24 cellular contexts compared by ENCODE assay signal in the genomic region with DNA sequence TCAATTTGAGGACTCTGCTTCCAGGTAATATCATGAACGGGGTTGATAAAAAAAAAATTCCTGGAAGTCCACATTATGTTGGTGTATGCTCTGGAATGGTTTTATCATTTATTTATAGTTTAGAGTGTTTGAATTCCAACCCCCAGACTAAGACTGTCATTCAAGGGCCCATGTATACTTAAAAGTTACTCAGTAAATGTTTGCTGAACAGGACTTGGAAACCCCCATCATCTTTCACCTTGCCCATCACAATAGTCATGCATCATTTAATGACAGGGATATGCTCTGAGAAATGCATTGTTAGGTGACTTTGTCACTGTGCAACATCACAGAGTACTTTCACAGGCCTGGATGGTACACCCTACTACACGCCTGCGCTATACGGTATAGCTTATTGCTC.
DNase-seq lines count a peak whose midpoint lies in the region; ATAC-seq, FAIRE-seq and TF ChIP-seq lines count a peak whose summit lies in the region.
"Had no signal": no experiment of that assay in that cellular context is flagged by ENCODE, and none has a peak within 500 bp of the region (broad histone marks: within the 10 kb centered on the region; RNA-seq: fewer than 3 reads in every experiment).

No MANE protein-coding gene starts in this region.

- no peaks in the 10 kb centered on the region for H3K79me2 ChIP-seq in GM12878 (ENCODE audit: control insufficient read depth, insufficient read depth, low read length)

- SMC1A ChIA-PET in GM12878 (lab: Charles Lee; ENCODE audit: uncharacterized antibody, unreplicated experiment): interaction anchor here (2.3 kb wide), 1 partner anchor 12 kb away, joined by 9 read pairs; no protein-coding TSS in a partner anchor

- peak; percentile 5 for ATAC-seq in activated CD8-positive, alpha-beta T cell treated with anti-CD3 and anti-CD28 coated beads for 36 hours
- ATAC-seq in activated CD8-positive, alpha-beta T cell treated with anti-CD3 and anti-CD28 coated beads, Interleukin-2, amount 10 ng/mL, durations not matched to agents 7 days and 5 days: no peak
- ATAC-seq in CD4-positive, CD25-positive, alpha-beta regulatory T cell (ENCODE audit: low read depth in 2 of 2): no peak
- ATAC-seq in IMR-90 (ENCODE audit: low read depth): peak; percentile 48; the same call in 1 of the 2 replicates
- no peak for ATAC-seq in GM12878
- ATAC-seq in GM18505 (IDR thresholded peaks at IDR 0.05; ENCODE audit: unreplicated experiment): no peak
- ATAC-seq in GM19023 (IDR thresholded peaks at IDR 0.05; ENCODE audit: unreplicated experiment): no peak

- TF ChIP-seq EP300 in GM12878 (IDR thresholded peaks at IDR 0.05; ENCODE audit: borderline replicate concordance in 1 of 2, control insufficient read depth in 1 of 2, low read depth in 2 of 2, low read length in 2 of 2): no peak

- no peak overlapping the region for H2BK5ac ChIP-seq in IMR-90 (ENCODE audit: low read depth, low read length, poor library complexity, severe bottlenecking)

- peaks cover 44% of the 10 kb centered on the region for H3K36me3 Mint-ChIP-seq in activated CD8-positive, alpha-beta T cell treated with anti-CD3 and anti-CD28 coated beads for 36 hours (ENCODE audit: low read depth)
- H3K36me3 Mint-ChIP-seq in activated CD8-positive, alpha-beta T cell treated with anti-CD3 and anti-CD28 coated beads, Interleukin-2, amount 10 ng/mL, durations not matched to agents 7 days and 5 days (ENCODE audit: low read depth): peaks cover 38% of the 10 kb centered on the region
- peaks cover 18% of the 10 kb centered on the region for H3K36me3 Mint-ChIP-seq in CD4-positive, CD25-positive, alpha-beta regulatory T cell

- no peak overlapping the region; the same call in 1 of the 2 replicates for H3K14ac ChIP-seq in IMR-90 (replicated peaks; ENCODE audit: low read depth, low read length)

- in situ Hi-C loops in IMR-90 (cut with MboI; ENCODE audit: low sequenced_read_pairs): no loop called here
- in situ Hi-C loops in GM12878 (cut with MboI): no loop called here

- H3K4me3 Mint-ChIP-seq in activated CD8-positive, alpha-beta T cell treated with anti-CD3 and anti-CD28 coated beads for 36 hours: no peak overlapping the region
- H3K4me3 Mint-ChIP-seq in activated CD8-positive, alpha-beta T cell treated with anti-CD3 and anti-CD28 coated beads, Interleukin-2, amount 10 ng/mL, durations not matched to agents 7 days and 5 days: no peak overlapping the region
- H3K4me3 Mint-ChIP-seq in CD4-positive, CD25-positive, alpha-beta regulatory T cell: peak overlapping the region in 1 of 4 donors; percentile 52
- H3K4me3 Mint-ChIP-seq: H9, HFFc6 had no signal

- peaks cover 73% of the 10 kb centered on the region for H3K4me1 ChIP-seq in CD4-positive, CD25-positive, alpha-beta regulatory T cell (ENCODE audit: control insufficient read depth, insufficient read depth, low read length, poor library complexity, severe bottlenecking)
- peaks cover 4% of the 10 kb centered on the region for H3K4me1 ChIP-seq in IMR-90 (ENCODE audit: control insufficient read depth, insufficient read depth, low read length)
- peaks cover 47% of the 10 kb centered on the region for H3K4me1 ChIP-seq in GM12878 (ENCODE audit: control insufficient read depth, insufficient read depth, low read length)

- H4K5ac ChIP-seq in IMR-90 (ENCODE audit: low read depth, low read length): no peak overlapping the region

- H2BK20ac ChIP-seq in IMR-90 (ENCODE audit: low read depth, low read length): no peak overlapping the region

- dilution Hi-C loops in IMR-90 (cut with HindIII; ENCODE audit: low sequenced_read_pairs, unreplicated experiment): no loop called here

- H3K4me3 ChIP-seq in CD4-positive, CD25-positive, alpha-beta regulatory T cell (ENCODE audit: low read depth, low read length): no peak overlapping the region
- H3K4me3 ChIP-seq in IMR-90 (ENCODE audit: insufficient read depth, low read depth, low read length) (no peak overlapping the region), GM12878 (no peak overlapping the region)
- H3K4me3 ChIP-seq: GM23248, PC-9, SK-N-MC had no signal

- H2BK120ac ChIP-seq in IMR-90 (ENCODE audit: low read depth, low read length): no peak overlapping the region

- POLR2A ChIA-PET in activated CD8-positive, alpha-beta T cell treated with anti-CD3 and anti-CD28 coated beads for 36 hours (lab: Charles Lee): interaction anchor here (0.6 to 6.5 kb wide), 2 partner anchors 102 to 106 kb away, joined by 3 to 41 read pairs; partner anchors contain the start of gene ATXN1
- POLR2A ChIA-PET in activated CD8-positive, alpha-beta T cell treated with anti-CD3 and anti-CD28 coated beads, Interleukin-2, amount 10 ng/mL, durations not matched to agents 7 days and 5 days (lab: Charles Lee): interaction anchor here (0.9 kb wide), 1 partner anchor 201 kb away, joined by 3 read pairs; no protein-coding TSS in a partner anchor
- POLR2A ChIA-PET in IMR-90 (lab: Charles Lee; ENCODE audit: unreplicated experiment): no interaction called here
- POLR2A ChIA-PET in GM12878 (lab: Charles Lee): no interaction called here

- no peaks in the 10 kb centered on the region for H3K9me3 ChIP-seq in CD4-positive, CD25-positive, alpha-beta regulatory T cell (ENCODE audit: control insufficient read depth in 2 of 2, low read length in 2 of 2)
- H3K9me3 ChIP-seq in IMR-90 (ENCODE audit: control insufficient read depth, insufficient read depth, low read length): peaks cover 1% of the 10 kb centered on the region
- peaks cover 2% of the 10 kb centered on the region; the same call in 2 of the 3 replicates for H3K9me3 ChIP-seq in GM12878 (replicated peaks; ENCODE audit: control insufficient read depth, insufficient read depth, low read length)

- no peak overlapping the region for H3K27ac ChIP-seq in CD4-positive, CD25-positive, alpha-beta regulatory T cell (ENCODE audit: insufficient read depth, low read length, poor library complexity, severe bottlenecking)
- H3K27ac ChIP-seq in IMR-90 (ENCODE audit: insufficient read depth, low read length) (no peak overlapping the region), GM12878 (ENCODE audit: control insufficient read depth, insufficient read depth) (no peak overlapping the region)
- H3K27ac ChIP-seq: GM23248, KMS-11, PC-9, RWPE1, SK-N-MC had no signal

- peaks cover 3% of the 10 kb centered on the region for H3K36me3 ChIP-seq in CD4-positive, CD25-positive, alpha-beta regulatory T cell (ENCODE audit: control insufficient read depth, insufficient read depth, low read length)
- H3K36me3 ChIP-seq in IMR-90 (ENCODE audit: control insufficient read depth, insufficient read depth, low read length): peaks cover 27% of the 10 kb centered on the region
- peaks cover 3 to 4% of the 10 kb centered on the region in 2 experiments; a peak in 2 of 4 replicates for H3K36me3 ChIP-seq in GM12878 (ENCODE audit: control insufficient read depth in 2 of 2, insufficient read depth in 2 of 2, low read length in 1 of 2)

- no peaks in the 10 kb centered on the region for H4K20me1 ChIP-seq in IMR-90 (ENCODE audit: insufficient read depth, low read length)
- H4K20me1 ChIP-seq in GM12878 (ENCODE audit: control insufficient read depth, insufficient read depth): no peaks in the 10 kb centered on the region; the same call in 1 of the 2 replicates

- no peak overlapping the region for H3K4me2 ChIP-seq in IMR-90 (ENCODE audit: low read depth, low read length)
- no peak overlapping the region for H3K4me2 ChIP-seq in GM12878 (ENCODE audit: control insufficient read depth, insufficient read depth)
- H3K4me2 ChIP-seq: PC-9 had no signal

- H3K9ac ChIP-seq in IMR-90 (ENCODE audit: low read depth, low read length) (no peak overlapping the region), GM12878 (ENCODE audit: control insufficient read depth, insufficient read depth, low read length) (no peak overlapping the region)
- H3K9ac ChIP-seq: GM23248, KMS-11 had no signal

- no peaks in the 10 kb centered on the region for H3K27me3 ChIP-seq in CD4-positive, CD25-positive, alpha-beta regulatory T cell (ENCODE audit: control insufficient read depth, insufficient read depth, low read length)
- H3K27me3 ChIP-seq in IMR-90 (ENCODE audit: control insufficient read depth, insufficient read depth, low read length) (no peaks in the 10 kb centered on the region), GM12878 (replicated peaks in 1 of 2; ENCODE audit: control insufficient read depth in 2 of 2, insufficient read depth in 2 of 2, low read length in 1 of 2) (no peaks in the 10 kb centered on the region)

- H3K27me3 Mint-ChIP-seq in activated CD8-positive, alpha-beta T cell treated with anti-CD3 and anti-CD28 coated beads for 36 hours: no peaks in the 10 kb centered on the region
- H3K27me3 Mint-ChIP-seq in activated CD8-positive, alpha-beta T cell treated with anti-CD3 and anti-CD28 coated beads, Interleukin-2, amount 10 ng/mL, durations not matched to agents 7 days and 5 days (ENCODE audit: low read depth): no peaks in the 10 kb centered on the region
- no peaks in the 10 kb centered on the region for H3K27me3 Mint-ChIP-seq in CD4-positive, CD25-positive, alpha-beta regulatory T cell

- peak overlapping the region; percentile 61 for H3K27ac Mint-ChIP-seq in activated CD8-positive, alpha-beta T cell treated with anti-CD3 and anti-CD28 coated beads for 36 hours
- no peak overlapping the region for H3K27ac Mint-ChIP-seq in activated CD8-positive, alpha-beta T cell treated with anti-CD3 and anti-CD28 coated beads, Interleukin-2, amount 10 ng/mL, durations not matched to agents 7 days and 5 days
- peak overlapping the region in 2 of 3 donors; percentile 29 to 36 for H3K27ac Mint-ChIP-seq in CD4-positive, CD25-positive, alpha-beta regulatory T cell
- H3K27ac Mint-ChIP-seq: H9, HFFc6 had no signal

- BruUV-seq in IMR-90 (replicated peaks; lab: Mats Ljungman, UMichigan) (no TSS peak), GM12878 (replicated peaks; lab: Mats Ljungman, UMichigan) (TSS peak; percentile 14)

- no CpG with 5 or more reads among the region's 4 CpGs for WGBS in IMR-90 (ENCODE audit: extremely low coverage in 2 of 2, insufficient read length in 1 of 2), 2 experiments
- WGBS in GM12878 (ENCODE audit: insufficient coverage, insufficient replicate concordance, low lambda C conversion rate, missing lambda C conversion rate): 96% methylated on average over 4 of the region's 4 CpGs

- TF ChIP-seq RAD21 in IMR-90 (IDR thresholded peaks at IDR 0.05; ENCODE audit: low read length) (no peak), GM12878 (IDR thresholded peaks at IDR 0.05; ENCODE audit: insufficient read depth, low read depth, low read length) (no peak)

- no peak overlapping the region for H3K18ac ChIP-seq in IMR-90 (ENCODE audit: low read depth, low read length)

- H3K4ac ChIP-seq in IMR-90 (ENCODE audit: low read depth, low read length): no peak overlapping the region

- no peak for FAIRE-seq in GM12878 (lab: Jason Lieb, UNC)

- H2AFZ ChIP-seq in IMR-90 (replicated peaks; ENCODE audit: low read length, poor library complexity): no peak overlapping the region
- no peak overlapping the region for H2AFZ ChIP-seq in GM12878 (ENCODE audit: control insufficient read depth, low read depth, low read length)
- H2AFZ ChIP-seq: GM23248, PC-9 had no signal

- no peak overlapping the region for H4K8ac ChIP-seq in IMR-90 (ENCODE audit: low read depth in 2 of 2, low read length in 2 of 2)

- TF ChIP-seq CTCF in activated CD8-positive, alpha-beta T cell treated with anti-CD3 and anti-CD28 coated beads for 36 hours (IDR thresholded peaks at IDR 0.05): no peak
- TF ChIP-seq CTCF in IMR-90 (conservative IDR thresholded peaks at IDR 0.05; ENCODE audit: low read depth, low read length) (no peak), GM12878 (IDR thresholded peaks at IDR 0.05 in 2 of 3, conservative IDR thresholded peaks at IDR 0.05 in 1 of 3; ENCODE audit: control insufficient read depth in 2 of 3, extremely low read depth in 1 of 3, insufficient read depth in 1 of 3, low read depth in 3 of 3, low read length in 3 of 3) (no peak)

- DNase-seq in activated CD8-positive, alpha-beta T cell treated with anti-CD3 and anti-CD28 coated beads for 36 hours: no peak
- no peak for DNase-seq in activated CD8-positive, alpha-beta T cell treated with anti-CD3 and anti-CD28 coated beads, Interleukin-2, amount 10 ng/mL, durations not matched to agents 7 days and 5 days
- DNase-seq in CD4-positive, CD25-positive, alpha-beta regulatory T cell: no peak
- DNase-seq in IMR-90 (no peak), GM12878 (ENCODE audit: low read depth, low spot score) (no peak)
- DNase-seq in effector CD4-positive, alpha-beta T cell: no peak
- DNase-seq: 8988T, AML-193, C1 segment of cervical spinal cord, DMS 273 treated with DMSO at 0.1 percent for 48 hours, DMS79 treated with DMSO at 0.1 percent for 48 hours, GM23248, H9, HFFc6, NCI-H1092 treated with DMSO at 0.1 percent for 48 hours, NCI-H1436 treated with DMSO at 0.1 percent for 48 hours, NCI-H1930, PC-9, SHP77 treated with DMSO at 0.1 percent for 48 hours had no signal

- no peak overlapping the region for H4K91ac ChIP-seq in IMR-90 (ENCODE audit: insufficient read depth, low read depth, low read length)

- no peak overlapping the region for H3K23ac ChIP-seq in IMR-90 (ENCODE audit: low read depth, low read length)

- peaks cover 2% of the 10 kb centered on the region for H3K9me3 Mint-ChIP-seq in activated CD8-positive, alpha-beta T cell treated with anti-CD3 and anti-CD28 coated beads for 36 hours
- H3K9me3 Mint-ChIP-seq in activated CD8-positive, alpha-beta T cell treated with anti-CD3 and anti-CD28 coated beads, Interleukin-2, amount 10 ng/mL, durations not matched to agents 7 days and 5 days (ENCODE audit: insufficient read depth): no peaks in the 10 kb centered on the region
- no peaks in the 10 kb centered on the region for H3K9me3 Mint-ChIP-seq in CD4-positive, CD25-positive, alpha-beta regulatory T cell

- no peak overlapping the region for H2AK9ac ChIP-seq in IMR-90 (replicated peaks; ENCODE audit: low read depth, low read length, poor library complexity)

- CTCF ChIA-PET in activated CD8-positive, alpha-beta T cell treated with anti-CD3 and anti-CD28 coated beads for 36 hours (lab: Charles Lee): no interaction called here
- CTCF ChIA-PET in activated CD8-positive, alpha-beta T cell treated with anti-CD3 and anti-CD28 coated beads, Interleukin-2, amount 10 ng/mL, durations not matched to agents 7 days and 5 days (lab: Charles Lee): interaction anchor here (1.3 kb wide), 1 partner anchor 105 kb away, joined by 3 read pairs; the partner anchor contains the start of gene ATXN1
- CTCF ChIA-PET in IMR-90 (lab: Yijun Ruan, JAX) (interaction anchor here (0.6 kb wide), 1 partner anchor 10 kb away, joined by 3 read pairs; no protein-coding TSS in a partner anchor), GM12878 (lab: Yijun Ruan, JAX) (interaction anchor here (0.7 to 1.5 kb wide), 2 partner anchors 107 to 459 kb away, joined by 3 to 5 read pairs; no protein-coding TSS in a partner anchor)

- H3K56ac ChIP-seq in IMR-90 (ENCODE audit: extremely low read depth, insufficient read depth, low read length): no peak overlapping the region

- no peak overlapping the region for H2AK5ac ChIP-seq in IMR-90 (ENCODE audit: low read depth, low read length)

- RAD21 ChIA-PET in GM12878 (lab: Charles Lee; ENCODE audit: unreplicated experiment): interaction anchor here (1.3 to 3.1 kb wide), 2 partner anchors 15 to 101 kb away, joined by 4 to 12 read pairs; no protein-coding TSS in a partner anchor

- intact Hi-C loops in activated CD8-positive, alpha-beta T cell treated with anti-CD3 and anti-CD28 coated beads for 36 hours (cut with micrococcal nuclease): loop anchor here (5.0 to 10.0 kb wide), 4 partner anchors 41 to 172 kb away; no protein-coding TSS in a partner anchor
- intact Hi-C loops in IMR-90 (cut with micrococcal nuclease) (no loop called here), GM12878 (cut with micrococcal nuclease; ENCODE audit: unreplicated experiment) (no loop called here)

- H3K9me1 ChIP-seq in IMR-90 (ENCODE audit: insufficient read depth, low read length): peaks cover 8% of the 10 kb centered on the region; the same call in 1 of the 2 replicates

- H3K79me1 ChIP-seq in IMR-90 (ENCODE audit: low read depth in 1 of 2, low read length in 2 of 2): peaks cover 2 to 5% of the 10 kb centered on the region in 2 experiments; a peak in 2 of 4 replicates

- TF ChIP-seq POLR2A in IMR-90 (IDR thresholded peaks at IDR 0.05; ENCODE audit: low read depth, low read length) (no peak), GM12878 (IDR thresholded peaks at IDR 0.05; ENCODE audit: low read depth, low read length) (no peak), GM18505 (IDR thresholded peaks at IDR 0.05; ENCODE audit: borderline replicate concordance, extremely low read depth, insufficient read depth, insufficient read length) (no peak)

- no peak overlapping the region for H2BK15ac ChIP-seq in IMR-90 (ENCODE audit: low read depth, low read length)

- H3K4me1 Mint-ChIP-seq in activated CD8-positive, alpha-beta T cell treated with anti-CD3 and anti-CD28 coated beads for 36 hours (ENCODE audit: low read depth): peaks cover 85% of the 10 kb centered on the region
- peaks cover 75% of the 10 kb centered on the region for H3K4me1 Mint-ChIP-seq in activated CD8-positive, alpha-beta T cell treated with anti-CD3 and anti-CD28 coated beads, Interleukin-2, amount 10 ng/mL, durations not matched to agents 7 days and 5 days (ENCODE audit: low read depth)
- peaks cover 53 to 81% (median 62%) of the 10 kb centered on the region in 4 donors for H3K4me1 Mint-ChIP-seq in CD4-positive, CD25-positive, alpha-beta regulatory T cell

Comparison
In these comparisons a context has a peak if more than half of its experiments do, and no peak if none do; other contexts are left out.
1. ATAC-seq: peak in activated CD8-positive, alpha-beta T cell treated with anti-CD3 and anti-CD28 coated beads for 36 hours (single experiment) and IMR-90 (single experiment); none in activated CD8-positive, alpha-beta T cell treated with anti-CD3 and anti-CD28 coated beads, Interleukin-2, amount 10 ng/mL, durations not matched to agents 7 days and 5 days (single experiment), CD4-positive, CD25-positive, alpha-beta regulatory T cell (0 of 2), GM12878 (single experiment), GM18505 (single experiment) and GM19023 (single experiment).
2. POLR2A ChIA-PET loops: an anchor here in activated CD8-positive, alpha-beta T cell treated with anti-CD3 and anti-CD28 coated beads for 36 hours (0.6 to 6.5 kb wide) and activated CD8-positive, alpha-beta T cell treated with anti-CD3 and anti-CD28 coated beads, Interleukin-2, amount 10 ng/mL, durations not matched to agents 7 days and 5 days (0.9 kb wide); none called in IMR-90 and GM12878.